24 cellular contexts compared by ENCODE assay signal in the genomic region with DNA sequence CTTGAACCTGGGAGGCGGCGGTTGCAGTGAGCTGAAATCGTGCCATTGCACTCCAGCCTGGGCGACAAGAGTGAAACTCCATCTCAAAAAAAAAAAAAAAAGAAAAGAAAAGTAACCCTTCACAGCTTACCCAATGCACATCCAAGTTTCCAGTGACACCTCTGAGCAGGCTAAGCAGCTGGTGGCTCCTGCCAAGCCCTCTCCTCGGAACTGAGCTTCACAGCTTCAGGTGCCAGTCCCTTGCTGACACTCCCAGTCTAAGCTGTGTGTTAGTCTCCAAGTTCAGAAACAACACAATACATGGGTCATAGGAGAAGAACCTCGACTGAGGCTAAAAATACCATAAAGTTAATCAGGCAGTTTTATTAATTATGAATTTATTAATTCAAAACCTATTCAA. TPM values are rescaled to one million over a fixed set of nuclear protein-coding genes. Genes with fewer than 3 reads are reported as not detected.
DNase-seq lines count a peak whose midpoint lies in the region; ATAC-seq and TF ChIP-seq lines count a peak whose summit lies in the region.
"Had no signal": no experiment of that assay in that cellular context is flagged by ENCODE, and none has a peak within 500 bp of the region (broad histone marks: within the 10 kb centered on the region; RNA-seq: fewer than 3 reads in every experiment).

No MANE protein-coding gene starts in this region.

- H3K27ac ChIP-seq in left ventricle myocardium inferior (replicated peaks) (peak overlapping the region; percentile 92), gastroesophageal sphincter (peak overlapping the region; percentile 92 to 100 (median 98)), sigmoid colon (peak overlapping the region; percentile 95 to 100 (median 98)), vagina (peak overlapping the region; percentile 91)

- intact Hi-C loops in left ventricle myocardium inferior (cut with micrococcal nuclease) (no loop called here), left ventricle myocardium superior (cut with micrococcal nuclease) (no loop called here), sigmoid colon (cut with DNase I) (no loop called here), vagina (cut with DNase I) (loop anchor here (10.0 kb wide), 1 partner anchor 547 kb away; the partner anchor contains the start of gene MLF2)

- H3K4me3 ChIP-seq in left ventricle myocardium inferior (no peak overlapping the region), gastroesophageal sphincter (no peak overlapping the region), sigmoid colon (no peak overlapping the region), vagina (no peak overlapping the region)
- H3K4me3 ChIP-seq: heart right ventricle, K562 had no signal

- ATAC-seq in left ventricle myocardium superior = no peak
- ATAC-seq in gastroesophageal sphincter = no peak
- ATAC-seq: effector memory CD8-positive, alpha-beta T cell; heart right ventricle; K562; left lobe of liver; stimulated activated naive CD8-positive, alpha-beta T cell treated with anti-CD3 and anti-CD28 coated beads, Interleukin-15, amount 100 ng/mL, for 72 hours had no signal

- H3K27me3 ChIP-seq in left ventricle myocardium inferior (ENCODE audit: low read depth) (no peaks in the 10 kb centered on the region), gastroesophageal sphincter (no peaks in the 10 kb centered on the region), sigmoid colon (no peaks in the 10 kb centered on the region), vagina (no peaks in the 10 kb centered on the region)
- H3K27me3 ChIP-seq: heart right ventricle had no signal

- H3K9me3 ChIP-seq in left ventricle myocardium inferior (replicated peaks) = no peaks in the 10 kb centered on the region
- H3K9me3 ChIP-seq in gastroesophageal sphincter = no peaks in the 10 kb centered on the region
- no peaks in the 10 kb centered on the region for H3K9me3 ChIP-seq in sigmoid colon
- H3K9me3 ChIP-seq in vagina = no peaks in the 10 kb centered on the region
- H3K9me3 ChIP-seq: heart right ventricle had no signal

- peaks cover 100% of the 10 kb centered on the region for H3K4me1 ChIP-seq in left ventricle myocardium inferior
- peaks cover 15 to 100% (median 81%) of the 10 kb centered on the region in 3 donors for H3K4me1 ChIP-seq in gastroesophageal sphincter
- H3K4me1 ChIP-seq in sigmoid colon = peaks cover 0 to 100% (median 100%) of the 10 kb centered on the region in 4 donors
- peaks cover 100% of the 10 kb centered on the region for H3K4me1 ChIP-seq in vagina

- DNase-seq in left ventricle myocardium inferior (no peak), left ventricle myocardium superior (no peak), sigmoid colon (no peak), vagina (ENCODE audit: extremely low spot score in 2 of 2) (no peak), NCI-H1048 (lab: John Stamatoyannopoulos, UW) (no peak), DMS79 treated with DMSO at 0.1 percent for 48 hours (lab: John Stamatoyannopoulos, UW) (no peak)
- DNase-seq in activated CD8-positive, alpha-beta memory T cell treated with anti-CD3 and anti-CD28 coated beads, Interleukin-2, amount 50 U/mL, for 4 hours = no peak
- DNase-seq: 8988T; activated B cell treated with CpG ODN at 0.5 μM for 24 hours; activated CD4-positive, alpha-beta T cell treated with anti-CD3 and anti-CD28 coated beads, Interleukin-2, amount 50 U/mL, for 48 hours; activated gamma-delta T cell treated with Interleukin-2 at 50 U/mL for 16 hours; activated T-cell treated with anti-CD3 and anti-CD28 coated beads for 4 hours; AML-193; DND-41; effector memory CD8-positive, alpha-beta T cell; heart right ventricle; NCI-H1694 treated with DMSO at 0.1 percent for 48 hours; NCI-H69; retina; stimulated activated CD4-positive, alpha-beta T cell treated with anti-CD3 and anti-CD28 coated beads, Interleukin-12 subunit alpha, Interleukin-12 subunit beta, amount 100 ng/mL, for 4 hours; stimulated activated naive CD8-positive, alpha-beta T cell treated with anti-CD3 and anti-CD28 coated beads, Interleukin-15, amount 100 ng/mL, for 72 hours had no signal

- no peak for TF ChIP-seq EP300 in gastroesophageal sphincter (IDR thresholded peaks at IDR 0.05)
- TF ChIP-seq EP300 in sigmoid colon (IDR thresholded peaks at IDR 0.05) = no peak

- peaks cover 17% of the 10 kb centered on the region for H3K36me3 ChIP-seq in left ventricle myocardium inferior
- peaks cover 0 to 21% of the 10 kb centered on the region in 2 donors for H3K36me3 ChIP-seq in gastroesophageal sphincter
- peaks cover 0 to 13% (median 0%) of the 10 kb centered on the region in 4 donors for H3K36me3 ChIP-seq in sigmoid colon
- no peaks in the 10 kb centered on the region for H3K36me3 ChIP-seq in vagina

- TF ChIP-seq POLR2A in gastroesophageal sphincter (IDR thresholded peaks at IDR 0.05) = no peak
- TF ChIP-seq POLR2A in sigmoid colon (IDR thresholded peaks at IDR 0.05) = no peak
- no peak for TF ChIP-seq POLR2A in vagina (IDR thresholded peaks at IDR 0.05)

- TF ChIP-seq CTCF in left ventricle myocardium inferior (IDR thresholded peaks at IDR 0.05; ENCODE audit: borderline replicate concordance) = no peak
- no peak for TF ChIP-seq CTCF in gastroesophageal sphincter (IDR thresholded peaks at IDR 0.05)
- no peak for TF ChIP-seq CTCF in sigmoid colon (IDR thresholded peaks at IDR 0.05)
- no peak for TF ChIP-seq CTCF in vagina (IDR thresholded peaks at IDR 0.05)

- WGBS in gastroesophageal sphincter (ENCODE audit: low coverage in 1 of 2), 2 donors = 40 to 60% methylated on average over 3 to 6 of the region's 6 CpGs
- 45 to 73% methylated on average over 6 of the region's 6 CpGs for WGBS in sigmoid colon, 2 donors

RNA-seq across cellular contexts. Expression of gene CD9, which starts 7.9 kb away (rescaled TPM):
- total RNA-seq in left ventricle myocardium inferior (55.5 TPM), left ventricle myocardium superior (39.2 TPM), gastroesophageal sphincter (100 to 1,000 TPM; 379 to 558 (median 468) TPM), sigmoid colon (100 to 1,000 TPM; 240 to 453 (median 303) TPM), vagina (366 TPM)
- polyA plus RNA-seq in sigmoid colon = 100 to 1,000 TPM; 180 to 548 (median 335) TPM
